Comparison of ENCODE assay signal across 17 cellular contexts in genomic region chr22:26667140-26667539, GRCh38. TPM values are rescaled to one million over a fixed set of nuclear protein-coding genes. Genes with fewer than 3 reads are reported as not detected.
A peak's percentile ranks its signal among the peaks of the same experiment; 100 is the strongest.
DNase-seq lines count a peak whose midpoint lies in the region; ATAC-seq, FAIRE-seq and TF ChIP-seq lines count a peak whose summit lies in the region.
"Had no signal": no experiment of that assay in that cellular context is flagged by ENCODE, and none has a peak within 500 bp of the region (broad histone marks: within the 10 kb centered on the region; RNA-seq: fewer than 3 reads in every experiment).

No MANE protein-coding gene starts in this region.

- H3K23ac ChIP-seq in neuronal stem cell (ENCODE audit: low read depth, low read length, poor library complexity), result no peak overlapping the region

- H2AK5ac ChIP-seq in neuronal stem cell (ENCODE audit: low read depth, low read length), result no peak overlapping the region

- CTCF ChIA-PET in activated CD8-positive, alpha-beta T cell treated with anti-CD3 and anti-CD28 coated beads for 36 hours (lab: Charles Lee), result interaction anchor here (1.3 to 4.3 kb wide), 2 partner anchors 12 to 164 kb away, joined by 3 to 49 read pairs; no protein-coding TSS in a partner anchor
- CTCF ChIA-PET in activated CD8-positive, alpha-beta T cell treated with anti-CD3 and anti-CD28 coated beads, Interleukin-2, amount 10 ng/mL, durations not matched to agents 7 days and 5 days (lab: Charles Lee), result interaction anchor here (1.2 to 4.6 kb wide), 3 partner anchors 103 to 303 kb away, joined by 3 to 76 read pairs (median 5); no protein-coding TSS in a partner anchor

- intact Hi-C loops in activated CD8-positive, alpha-beta T cell treated with anti-CD3 and anti-CD28 coated beads for 36 hours (cut with micrococcal nuclease), result loop anchor here (5.0 to 10.0 kb wide), 2 partner anchors 165 to 302 kb away; no protein-coding TSS in a partner anchor

- ATAC-seq in activated CD8-positive, alpha-beta T cell treated with anti-CD3 and anti-CD28 coated beads for 36 hours, result no peak
- ATAC-seq in activated CD8-positive, alpha-beta T cell treated with anti-CD3 and anti-CD28 coated beads, Interleukin-2, amount 10 ng/mL, durations not matched to agents 7 days and 5 days, result no peak
- ATAC-seq in CD4-positive, CD25-positive, alpha-beta regulatory T cell (ENCODE audit: low read depth in 2 of 2), result no peak

- H3K27ac ChIP-seq in CD4-positive, CD25-positive, alpha-beta regulatory T cell (ENCODE audit: insufficient read depth, low read length, poor library complexity, severe bottlenecking), result no peak overlapping the region
- no peak overlapping the region for H3K27ac ChIP-seq in neuronal stem cell (replicated peaks; ENCODE audit: low read length)
- H3K27ac ChIP-seq: SJCRH30 had no signal

- H4K8ac ChIP-seq in neuronal stem cell (ENCODE audit: low read depth, low read length), result no peak overlapping the region

- H3K9me3 Mint-ChIP-seq in activated CD8-positive, alpha-beta T cell treated with anti-CD3 and anti-CD28 coated beads for 36 hours, result no peaks in the 10 kb centered on the region
- no peaks in the 10 kb centered on the region for H3K9me3 Mint-ChIP-seq in activated CD8-positive, alpha-beta T cell treated with anti-CD3 and anti-CD28 coated beads, Interleukin-2, amount 10 ng/mL, durations not matched to agents 7 days and 5 days (ENCODE audit: insufficient read depth)
- peaks cover 0 to 2% (median 0%) of the 10 kb centered on the region in 7 donors for H3K9me3 Mint-ChIP-seq in CD4-positive, CD25-positive, alpha-beta regulatory T cell
- H3K9me3 Mint-ChIP-seq: CD4-positive, alpha-beta memory T cell had no signal

- no peak overlapping the region for H2BK15ac ChIP-seq in neuronal stem cell (ENCODE audit: low read length)

- no peak overlapping the region for H3K4me3 Mint-ChIP-seq in activated CD8-positive, alpha-beta T cell treated with anti-CD3 and anti-CD28 coated beads for 36 hours
- no peak overlapping the region for H3K4me3 Mint-ChIP-seq in activated CD8-positive, alpha-beta T cell treated with anti-CD3 and anti-CD28 coated beads, Interleukin-2, amount 10 ng/mL, durations not matched to agents 7 days and 5 days
- no peak overlapping the region for H3K4me3 Mint-ChIP-seq in CD4-positive, CD25-positive, alpha-beta regulatory T cell
- H3K4me3 Mint-ChIP-seq: CD4-positive, alpha-beta memory T cell had no signal

- no peak for TF ChIP-seq CTCF in activated CD8-positive, alpha-beta T cell treated with anti-CD3 and anti-CD28 coated beads for 36 hours (IDR thresholded peaks at IDR 0.05)
- no peak for TF ChIP-seq CTCF in bronchial epithelial cell (IDR thresholded peaks at IDR 0.05; ENCODE audit: insufficient read depth, low read length, severe bottlenecking)
- TF ChIP-seq CTCF in foreskin fibroblast (IDR thresholded peaks at IDR 0.05; ENCODE audit: low read depth, low read length), result no peak

- H3K36me3 ChIP-seq in CD4-positive, CD25-positive, alpha-beta regulatory T cell (ENCODE audit: control insufficient read depth, insufficient read depth, low read length), result peaks cover 17% of the 10 kb centered on the region
- H3K36me3 ChIP-seq in bronchial epithelial cell (ENCODE audit: control insufficient read depth, insufficient read depth, low read length) (no peaks in the 10 kb centered on the region), neuronal stem cell (replicated peaks in 1 of 2; ENCODE audit: control insufficient read depth in 2 of 2, insufficient read depth in 2 of 2, low read length in 2 of 2) (peaks cover 27 to 93% of the 10 kb centered on the region in 2 donors)
- H3K36me3 ChIP-seq: SJCRH30 had no signal

- H3K4me1 Mint-ChIP-seq in activated CD8-positive, alpha-beta T cell treated with anti-CD3 and anti-CD28 coated beads for 36 hours (ENCODE audit: low read depth), result peaks cover 61% of the 10 kb centered on the region
- peaks cover 65% of the 10 kb centered on the region for H3K4me1 Mint-ChIP-seq in activated CD8-positive, alpha-beta T cell treated with anti-CD3 and anti-CD28 coated beads, Interleukin-2, amount 10 ng/mL, durations not matched to agents 7 days and 5 days (ENCODE audit: low read depth)
- peaks cover 5 to 80% (median 44%) of the 10 kb centered on the region in 4 donors for H3K4me1 Mint-ChIP-seq in CD4-positive, CD25-positive, alpha-beta regulatory T cell

- H3K27me3 ChIP-seq in CD4-positive, CD25-positive, alpha-beta regulatory T cell (ENCODE audit: control insufficient read depth, insufficient read depth, low read length), result no peaks in the 10 kb centered on the region
- H3K27me3 ChIP-seq in bronchial epithelial cell (ENCODE audit: control insufficient read depth, insufficient read depth, low read length), result no peaks in the 10 kb centered on the region
- no peaks in the 10 kb centered on the region for H3K27me3 ChIP-seq in neuronal stem cell (ENCODE audit: control insufficient read depth in 3 of 3, insufficient read depth in 3 of 3, low read depth in 1 of 3, low read length in 3 of 3)
- H3K27me3 ChIP-seq: SJCRH30 had no signal

- no CpG with 5 or more reads among the region's 13 CpGs for WGBS in neuronal stem cell (ENCODE audit: extremely low coverage in 2 of 2, insufficient read length in 2 of 2, insufficient replicate concordance in 1 of 2), 2 donors

- peaks cover 52% of the 10 kb centered on the region for H3K4me1 ChIP-seq in CD4-positive, CD25-positive, alpha-beta regulatory T cell (ENCODE audit: control insufficient read depth, insufficient read depth, low read length, poor library complexity, severe bottlenecking)
- H3K4me1 ChIP-seq in neuronal stem cell (ENCODE audit: control insufficient read depth in 2 of 2, insufficient read depth in 1 of 2, low read depth in 1 of 2, low read length in 2 of 2), result peaks cover 10 to 18% of the 10 kb centered on the region in 2 donors

- H3K27ac Mint-ChIP-seq in activated CD8-positive, alpha-beta T cell treated with anti-CD3 and anti-CD28 coated beads for 36 hours, result peak overlapping the region; percentile 32
- H3K27ac Mint-ChIP-seq in activated CD8-positive, alpha-beta T cell treated with anti-CD3 and anti-CD28 coated beads, Interleukin-2, amount 10 ng/mL, durations not matched to agents 7 days and 5 days, result no peak overlapping the region
- H3K27ac Mint-ChIP-seq in CD4-positive, CD25-positive, alpha-beta regulatory T cell, result peak overlapping the region in 2 of 3 donors; percentile 65 to 76

- no peak overlapping the region for H3K4me2 ChIP-seq in neuronal stem cell (ENCODE audit: insufficient read depth, low read length, poor library complexity, severe bottlenecking)

- FAIRE-seq in bronchial epithelial cell (lab: Jason Lieb, UNC), result peak; percentile 75
- FAIRE-seq: A204.1, H54 had no signal

- no peaks in the 10 kb centered on the region for H3K79me1 ChIP-seq in neuronal stem cell (ENCODE audit: low read depth, low read length)

- no peak overlapping the region for H3K18ac ChIP-seq in neuronal stem cell (ENCODE audit: low read length)

- no peak overlapping the region for H4K91ac ChIP-seq in neuronal stem cell (ENCODE audit: low read depth, low read length, poor library complexity)

- no peaks in the 10 kb centered on the region for H3K9me3 ChIP-seq in CD4-positive, CD25-positive, alpha-beta regulatory T cell (ENCODE audit: control insufficient read depth in 2 of 2, low read length in 2 of 2)
- no peaks in the 10 kb centered on the region for H3K9me3 ChIP-seq in neuronal stem cell (replicated peaks in 1 of 2; ENCODE audit: control insufficient read depth in 2 of 2, insufficient read depth in 1 of 2, low read depth in 1 of 2, low read length in 2 of 2)
- H3K9me3 ChIP-seq: SJCRH30 had no signal

- no peaks in the 10 kb centered on the region for H3K27me3 Mint-ChIP-seq in activated CD8-positive, alpha-beta T cell treated with anti-CD3 and anti-CD28 coated beads for 36 hours
- H3K27me3 Mint-ChIP-seq in activated CD8-positive, alpha-beta T cell treated with anti-CD3 and anti-CD28 coated beads, Interleukin-2, amount 10 ng/mL, durations not matched to agents 7 days and 5 days (ENCODE audit: low read depth), result no peaks in the 10 kb centered on the region
- no peaks in the 10 kb centered on the region for H3K27me3 Mint-ChIP-seq in CD4-positive, CD25-positive, alpha-beta regulatory T cell
- H3K27me3 Mint-ChIP-seq: CD4-positive, alpha-beta memory T cell had no signal

- H3K9ac ChIP-seq in neuronal stem cell (ENCODE audit: low read depth, low read length, poor library complexity), result peak overlapping the region; percentile 82

- no peak overlapping the region for H3K4ac ChIP-seq in neuronal stem cell (ENCODE audit: low read length)

- no peak overlapping the region for H3K4me3 ChIP-seq in CD4-positive, CD25-positive, alpha-beta regulatory T cell (ENCODE audit: low read depth, low read length)
- no peak overlapping the region for H3K4me3 ChIP-seq in bronchial epithelial cell (ENCODE audit: low read depth, low read length)
- H3K4me3 ChIP-seq in neuronal stem cell (ENCODE audit: low read length in 2 of 2), result no peak overlapping the region
- no peak overlapping the region for H3K4me3 ChIP-seq in foreskin fibroblast (ENCODE audit: low read depth in 1 of 2, low read length in 2 of 2)
- H3K4me3 ChIP-seq: SJCRH30 had no signal

- H2BK12ac ChIP-seq in neuronal stem cell (ENCODE audit: low read length), result no peak overlapping the region

- no peak overlapping the region for H2BK120ac ChIP-seq in neuronal stem cell (ENCODE audit: low read depth, low read length)

- POLR2A ChIA-PET in activated CD8-positive, alpha-beta T cell treated with anti-CD3 and anti-CD28 coated beads for 36 hours (lab: Charles Lee), result interaction anchor here (1.3 kb wide), 1 partner anchor 184 kb away, joined by 3 read pairs; the partner anchor contains the start of genes HPS4 and SRRD
- POLR2A ChIA-PET in activated CD8-positive, alpha-beta T cell treated with anti-CD3 and anti-CD28 coated beads, Interleukin-2, amount 10 ng/mL, durations not matched to agents 7 days and 5 days (lab: Charles Lee), result interaction anchor here (0.7 to 1.4 kb wide), 2 partner anchors 10 to 164 kb away, joined by 3 to 4 read pairs; partner anchors contain the start of gene MIAT

- no peak overlapping the region for H2BK5ac ChIP-seq in neuronal stem cell (ENCODE audit: low read length)

- peaks cover 8% of the 10 kb centered on the region for H3K36me3 Mint-ChIP-seq in activated CD8-positive, alpha-beta T cell treated with anti-CD3 and anti-CD28 coated beads for 36 hours (ENCODE audit: low read depth)
- H3K36me3 Mint-ChIP-seq in activated CD8-positive, alpha-beta T cell treated with anti-CD3 and anti-CD28 coated beads, Interleukin-2, amount 10 ng/mL, durations not matched to agents 7 days and 5 days (ENCODE audit: low read depth), result peaks cover 32% of the 10 kb centered on the region
- peaks cover 6% of the 10 kb centered on the region for H3K36me3 Mint-ChIP-seq in CD4-positive, CD25-positive, alpha-beta regulatory T cell

- no peak overlapping the region for H2AFZ ChIP-seq in neuronal stem cell (ENCODE audit: low read length)

- H3K14ac ChIP-seq in neuronal stem cell (ENCODE audit: low read length), result peak overlapping the region; percentile 10

- DNase-seq in activated CD8-positive, alpha-beta T cell treated with anti-CD3 and anti-CD28 coated beads for 36 hours, result no peak
- DNase-seq in activated CD8-positive, alpha-beta T cell treated with anti-CD3 and anti-CD28 coated beads, Interleukin-2, amount 10 ng/mL, durations not matched to agents 7 days and 5 days, result no peak
- no peak for DNase-seq in CD4-positive, CD25-positive, alpha-beta regulatory T cell
- DNase-seq in bronchial epithelial cell (ENCODE audit: low read depth) (peak; percentile 29), neuronal stem cell (ENCODE audit: low spot score) (no peak), OCI-M2 (lab: John Stamatoyannopoulos, UW; ENCODE audit: unreplicated experiment) (no peak), foreskin fibroblast (no peak), CD1c-positive myeloid dendritic cell (ENCODE audit: extremely low spot score) (no peak)
- DNase-seq: CD4-positive, alpha-beta memory T cell; KG1; NCI-H1048; NCI-H524; RPMI8226; SJCRH30 had no signal

RNA-seq across cellular contexts. Expression of gene MIAT, which starts 9.8 kb away (rescaled TPM):
- 10 to 100 TPM; 11.6 to 11.9 TPM for total RNA-seq in activated CD8-positive, alpha-beta T cell treated with anti-CD3 and anti-CD28 coated beads for 36 hours
- 10 to 100 TPM; 23.6 to 26.3 TPM for total RNA-seq in activated CD8-positive, alpha-beta T cell treated with anti-CD3 and anti-CD28 coated beads, Interleukin-2, amount 10 ng/mL, durations not matched to agents 7 days and 5 days
- 305 TPM for total RNA-seq in CD4-positive, CD25-positive, alpha-beta regulatory T cell
- 1 to 10 TPM; 1.4 to 3.1 (median 2.4) TPM for polyA plus RNA-seq in CD4-positive, CD25-positive, alpha-beta regulatory T cell
- total RNA-seq in bronchial epithelial cell, result 0.53 and 0.64 TPM in 2 replicates
- 42.5 TPM for polyA plus RNA-seq in neuronal stem cell (2013, experiment 1 of 2)
- 40.0 TPM for polyA plus RNA-seq in neuronal stem cell (2013, experiment 2 of 2)

RNA-seq across cellular contexts. Expression of gene CRYBA4, which starts 45.4 kb away (rescaled TPM):
- total RNA-seq in activated CD8-positive, alpha-beta T cell treated with anti-CD3 and anti-CD28 coated beads for 36 hours, result not detected
- total RNA-seq in activated CD8-positive, alpha-beta T cell treated with anti-CD3 and anti-CD28 coated beads, Interleukin-2, amount 10 ng/mL, durations not matched to agents 7 days and 5 days, result not detected
- not detected for total RNA-seq in CD4-positive, CD25-positive, alpha-beta regulatory T cell
- polyA plus RNA-seq in CD4-positive, CD25-positive, alpha-beta regulatory T cell, result under 1 TPM in 1 of 4 donors, not detected in 3; 0.59 TPM
- total RNA-seq in bronchial epithelial cell, result not detected in 2 replicates
- polyA plus RNA-seq in neuronal stem cell (2013, experiment 1 of 2), result 1.1 TPM
- polyA plus RNA-seq in neuronal stem cell (2013, experiment 2 of 2), result 1.2 TPM
- total RNA-seq: CD4-positive, alpha-beta memory T cell; M059J had no signal
- polyA plus RNA-seq: CD4-positive, alpha-beta memory T cell had no signal

RNA-seq across cellular contexts. Expression of gene CRYBB1, which starts 49.3 kb away (rescaled TPM):
- not detected for total RNA-seq in activated CD8-positive, alpha-beta T cell treated with anti-CD3 and anti-CD28 coated beads for 36 hours
- total RNA-seq in activated CD8-positive, alpha-beta T cell treated with anti-CD3 and anti-CD28 coated beads, Interleukin-2, amount 10 ng/mL, durations not matched to agents 7 days and 5 days, result not detected
- not detected for total RNA-seq in CD4-positive, CD25-positive, alpha-beta regulatory T cell
- polyA plus RNA-seq in CD4-positive, CD25-positive, alpha-beta regulatory T cell, result not detected
- total RNA-seq in bronchial epithelial cell, result not detected in 2 replicates
- 0.14 TPM for polyA plus RNA-seq in neuronal stem cell (2013, experiment 1 of 2)
- polyA plus RNA-seq in neuronal stem cell (2013, experiment 2 of 2), result 0.12 TPM
- total RNA-seq: CD4-positive, alpha-beta memory T cell; M059J had no signal
- polyA plus RNA-seq: CD4-positive, alpha-beta memory T cell had no signal

Comparison
In these comparisons a context has a peak if more than half of its experiments do, and no peak if none do; other contexts are left out.
1. RNA of gene MIAT, which starts 9.8 kb away (total RNA-seq): 305 TPM in CD4-positive, CD25-positive, alpha-beta regulatory T cell (single experiment); 23.6 to 26.3 TPM in activated CD8-positive, alpha-beta T cell treated with anti-CD3 and anti-CD28 coated beads, Interleukin-2, amount 10 ng/mL, durations not matched to agents 7 days and 5 days, 11.6 to 11.9 TPM in activated CD8-positive, alpha-beta T cell treated with anti-CD3 and anti-CD28 coated beads for 36 hours and 0.53 to 0.64 TPM in bronchial epithelial cell; every median in the first group is over 10 times any median in the second.